8 cellular contexts compared by ENCODE assay signal in the genomic region with DNA sequence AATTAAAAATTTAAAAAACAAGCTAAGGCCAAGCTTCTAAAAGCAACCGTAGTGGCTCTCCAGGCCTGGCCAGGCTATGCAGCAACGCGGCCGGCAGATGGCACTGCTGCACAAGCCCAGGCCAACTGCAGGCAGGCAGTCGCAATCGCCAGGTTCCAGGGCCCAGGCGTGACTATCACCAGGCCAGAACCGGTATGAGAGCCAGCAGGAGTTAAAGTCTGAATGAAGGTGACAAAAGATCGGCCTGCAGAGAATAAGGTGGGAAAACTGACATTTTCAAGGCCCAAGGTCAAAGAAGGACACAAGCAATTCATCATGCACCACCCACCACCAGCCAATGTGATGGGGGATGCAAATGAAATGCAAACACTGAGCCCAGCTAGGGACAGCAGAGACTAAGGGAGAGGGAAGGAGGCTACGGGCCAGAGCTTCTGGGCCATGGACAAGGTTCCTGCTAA. TPM values are rescaled to one million over a fixed set of nuclear protein-coding genes. Genes with fewer than 3 reads are reported as not detected.
A peak's percentile ranks its signal among the peaks of the same experiment; 100 is the strongest.
DNase-seq lines count a peak whose midpoint lies in the region; ATAC-seq and TF ChIP-seq lines count a peak whose summit lies in the region.

No MANE protein-coding gene starts in this region.

- H3K9me3 ChIP-seq in PC-3 (ENCODE audit: low read length): no peaks in the 10 kb centered on the region

- no peaks in the 10 kb centered on the region for H3K9me3 Mint-ChIP-seq in nephron progenitor cell
- H3K9me3 Mint-ChIP-seq in stimulated activated memory B cell treated with anti-CD40 and anti-IgM and Interleukin-4, amounts not matched to agents 10 μg/mL and 1 μg/mL and 100 μg/mL, for 72 hours: no peaks in the 10 kb centered on the region

- H4K20me1 ChIP-seq in PC-3 (ENCODE audit: low read length): no peaks in the 10 kb centered on the region

- H3K36me3 Mint-ChIP-seq in nephron progenitor cell (ENCODE audit: low read depth): no peaks in the 10 kb centered on the region
- no peaks in the 10 kb centered on the region for H3K36me3 Mint-ChIP-seq in stimulated activated memory B cell treated with anti-CD40 and anti-IgM and Interleukin-4, amounts not matched to agents 10 μg/mL and 1 μg/mL and 100 μg/mL, for 72 hours

- H3K4me2 ChIP-seq in PC-3 (ENCODE audit: low read length): no peak overlapping the region

- H3K4me1 ChIP-seq in PC-3 (ENCODE audit: insufficient read depth, low read length): 0 out of 2 replicates have a peak, but pooled peaks cover 5% of the 10 kb centered on the region

- H3K79me2 ChIP-seq in PC-3 (ENCODE audit: low read length): no peaks in the 10 kb centered on the region

- peaks cover 28% of the 10 kb centered on the region for H3K4me1 Mint-ChIP-seq in nephron progenitor cell
- H3K4me1 Mint-ChIP-seq in stimulated activated memory B cell treated with anti-CD40 and anti-IgM and Interleukin-4, amounts not matched to agents 10 μg/mL and 1 μg/mL and 100 μg/mL, for 72 hours: peaks cover 7% of the 10 kb centered on the region

- ATAC-seq in PC-3 (peak; percentile 99), HG02981 (IDR thresholded peaks at IDR 0.05; ENCODE audit: unreplicated experiment) (no peak)
- ATAC-seq in stimulated activated memory B cell treated with anti-CD40 and anti-IgM and Interleukin-4, amounts not matched to agents 10 μg/mL and 1 μg/mL and 100 μg/mL, for 72 hours: peak; percentile 87

- H3K27me3 ChIP-seq in PC-3 (ENCODE audit: low read length): peaks cover 9% of the 10 kb centered on the region

- H3K9me2 ChIP-seq in PC-3 (replicated peaks; ENCODE audit: low read length): no peaks in the 10 kb centered on the region

- peaks cover 21% of the 10 kb centered on the region for H3K27me3 Mint-ChIP-seq in nephron progenitor cell (ENCODE audit: low read depth, poor library complexity)
- H3K27me3 Mint-ChIP-seq in stimulated activated memory B cell treated with anti-CD40 and anti-IgM and Interleukin-4, amounts not matched to agents 10 μg/mL and 1 μg/mL and 100 μg/mL, for 72 hours: peaks cover 7% of the 10 kb centered on the region

- no peak overlapping the region for H3K9ac ChIP-seq in PC-3 (ENCODE audit: low read length)

- no peak overlapping the region for H3K27ac Mint-ChIP-seq in nephron progenitor cell
- H3K27ac Mint-ChIP-seq in stimulated activated memory B cell treated with anti-CD40 and anti-IgM and Interleukin-4, amounts not matched to agents 10 μg/mL and 1 μg/mL and 100 μg/mL, for 72 hours: no peak overlapping the region

- CTCF ChIA-PET in PC-3 (lab: Charles Lee): interaction anchor here (0.6 to 2.6 kb wide), 4 partner anchors 32 to 477 kb away, joined by 3 to 42 read pairs (median 6); no protein-coding TSS in a partner anchor

- no peaks in the 10 kb centered on the region for H3K36me3 ChIP-seq in PC-3 (ENCODE audit: low read depth, low read length)

- H3K4me3 ChIP-seq in GM12875 (ENCODE audit: low read depth, low read length) (no peak overlapping the region), PC-3 (ENCODE audit: low read length) (no peak overlapping the region)

- no peak overlapping the region for H3K4me3 Mint-ChIP-seq in nephron progenitor cell
- no peak overlapping the region for H3K4me3 Mint-ChIP-seq in stimulated activated memory B cell treated with anti-CD40 and anti-IgM and Interleukin-4, amounts not matched to agents 10 μg/mL and 1 μg/mL and 100 μg/mL, for 72 hours

- H2AFZ ChIP-seq in PC-3 (ENCODE audit: low read length): 0 out of 2 replicates have a peak overlapping the region, but pooled peaks have one; percentile 36

- TF ChIP-seq CTCF in GM12875 (IDR thresholded peaks at IDR 0.05; ENCODE audit: borderline replicate concordance, insufficient read depth, low read depth, low read length) (peak; percentile 92), PC-3 (conservative IDR thresholded peaks at IDR 0.05; ENCODE audit: low read depth, low read length) (peak; percentile 93), nephron progenitor cell (IDR thresholded peaks at IDR 0.05) (peak; percentile 99)

- DNase-seq in HuH-7 (ENCODE audit: low spot score) (peak; percentile 77), PC-3 (peak; percentile 74), activated T-helper 1 cell treated with Interleukin-2 at 50 U/mL for 16 hours (ENCODE audit: low read depth) (peak; percentile 35), fibroblast of peridontal ligament (ENCODE audit: extremely low read depth) (peak; percentile 74), nephron progenitor cell (peak; percentile 88)

- H3F3A ChIP-seq in PC-3 (ENCODE audit: low read length, unreplicated experiment): no peaks in the 10 kb centered on the region

- no TSS peak for BruUV-seq in PC-3 (replicated peaks; lab: Mats Ljungman, UMichigan)

- POLR2A ChIA-PET in PC-3 (lab: Charles Lee; ENCODE audit: unreplicated experiment): interaction anchor here (0.5 kb wide), 1 partner anchor 17 kb away, joined by 3 read pairs; no protein-coding TSS in a partner anchor

- intact Hi-C loops in PC-3 (cut with micrococcal nuclease): loop anchor here (1.0 to 5.0 kb wide), 2 partner anchors 52 to 299 kb away; no protein-coding TSS in a partner anchor

- H3K27ac ChIP-seq in PC-3 (ENCODE audit: low read length): no peak overlapping the region

RNA-seq across cellular contexts. Expression of gene ANO2, which starts 43.6 kb away (rescaled TPM):
- total RNA-seq in PC-3 (2014; rRNA removed): not detected in 2 replicates

Comparison
In these comparisons a context has a peak if more than half of its experiments do, and no peak if none do; other contexts are left out.
1. DNase-seq: peak in every context shown above with its lines; median percentile 88 in nephron progenitor cell; 77 in HuH-7; 74 in PC-3; 74 in fibroblast of peridontal ligament; 35 in activated T-helper 1 cell treated with Interleukin-2 at 50 U/mL for 16 hours.